ENCODE assay signal across 15 cellular contexts in the genomic region with DNA sequence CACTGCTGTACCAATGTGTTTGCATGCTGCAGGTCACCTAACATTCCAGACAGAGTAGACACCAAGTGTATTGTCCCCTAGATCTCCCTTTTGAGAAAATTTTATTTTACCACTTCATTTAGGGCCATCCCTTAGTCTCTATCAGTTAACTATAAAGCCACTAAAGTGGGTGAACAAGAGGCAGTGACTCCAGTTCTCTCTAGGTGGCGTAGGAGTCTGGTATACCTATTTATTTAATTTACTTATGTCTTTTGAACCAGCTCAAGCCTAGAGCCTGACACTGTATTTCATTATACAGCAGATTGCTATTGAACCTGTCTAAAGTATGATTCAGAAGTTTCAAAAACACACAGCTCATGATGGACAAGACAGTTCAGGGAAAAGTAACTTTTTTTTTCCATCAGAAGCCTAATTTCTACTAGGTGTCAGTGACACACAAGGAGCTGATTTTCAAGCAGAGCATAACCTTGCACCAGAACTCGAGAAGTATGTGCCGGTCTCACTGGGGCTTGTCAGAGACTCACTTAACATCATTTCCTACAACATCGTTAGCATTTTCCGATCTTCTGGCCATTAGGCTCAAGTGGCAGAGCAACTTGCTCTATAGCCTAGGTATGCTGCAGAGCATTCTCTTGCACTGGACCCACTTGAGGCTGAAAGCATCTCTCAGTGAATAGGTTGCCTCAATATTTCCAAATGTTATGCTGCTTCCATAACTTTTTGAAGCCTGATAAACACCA.
DNase-seq lines count a peak whose midpoint lies in the region; ATAC-seq and TF ChIP-seq lines count a peak whose summit lies in the region.
"Had no signal": no experiment of that assay in that cellular context is flagged by ENCODE, and none has a peak within 500 bp of the region (broad histone marks: within the 10 kb centered on the region; RNA-seq: fewer than 3 reads in every experiment).

No MANE protein-coding gene starts in this region.

- no peaks in the 10 kb centered on the region for H3K36me3 Mint-ChIP-seq in activated CD8-positive, alpha-beta T cell treated with anti-CD3 and anti-CD28 coated beads, Interleukin-2, amount 10 ng/mL, durations not matched to agents 7 days and 5 days (ENCODE audit: low read depth)
- H3K36me3 Mint-ChIP-seq: activated naive CD4-positive, alpha-beta T cell treated with anti-CD3 and anti-CD28 coated beads, Interleukin-2, amount 50 U/mL, for 72 hours; CD14-positive monocyte had no signal

- H3K36me3 ChIP-seq in A673 (ENCODE audit: insufficient read depth, low read length, poor library complexity, severe bottlenecking) (no peaks in the 10 kb centered on the region), OCI-LY7 (ENCODE audit: insufficient read depth, low read length) (no peaks in the 10 kb centered on the region), hepatocyte (replicated peaks; ENCODE audit: insufficient read depth, low read depth) (no peaks in the 10 kb centered on the region)
- H3K36me3 ChIP-seq: colonic mucosa had no signal

- WGBS in hepatocyte (ENCODE audit: low lambda C conversion rate, missing lambda C conversion rate) = 71% methylated on average over 5 of the region's 5 CpGs

- H3K27me3 ChIP-seq in A673 (replicated peaks; ENCODE audit: insufficient read depth, low read depth, low read length, poor library complexity) (no peaks in the 10 kb centered on the region), hepatocyte (no peaks in the 10 kb centered on the region)
- H3K27me3 ChIP-seq: colonic mucosa had no signal

- no peaks in the 10 kb centered on the region for H4K20me1 ChIP-seq in OCI-LY7 (ENCODE audit: insufficient read depth, low read length)
- H4K20me1 ChIP-seq in hepatocyte (ENCODE audit: insufficient read depth, poor library complexity, severe bottlenecking) = no peaks in the 10 kb centered on the region

- no peaks in the 10 kb centered on the region for H3K9me3 Mint-ChIP-seq in activated CD8-positive, alpha-beta T cell treated with anti-CD3 and anti-CD28 coated beads, Interleukin-2, amount 10 ng/mL, durations not matched to agents 7 days and 5 days (ENCODE audit: insufficient read depth)

- no peak overlapping the region for H3K27ac Mint-ChIP-seq in activated CD8-positive, alpha-beta T cell treated with anti-CD3 and anti-CD28 coated beads, Interleukin-2, amount 10 ng/mL, durations not matched to agents 7 days and 5 days
- H3K27ac Mint-ChIP-seq: activated naive CD4-positive, alpha-beta T cell treated with anti-CD3 and anti-CD28 coated beads, Interleukin-2, amount 50 U/mL, for 72 hours; CD14-positive monocyte had no signal

- CTCF ChIA-PET in A673 (lab: Charles Lee) = no interaction called here
- CTCF ChIA-PET in OCI-LY7 (lab: Charles Lee; ENCODE audit: unreplicated experiment) = interaction anchor here (0.6 kb wide), 1 partner anchor 690 kb away, joined by 3 read pairs; no protein-coding TSS in a partner anchor
- CTCF ChIA-PET in activated CD8-positive, alpha-beta T cell treated with anti-CD3 and anti-CD28 coated beads, Interleukin-2, amount 10 ng/mL, durations not matched to agents 7 days and 5 days (lab: Charles Lee) = no interaction called here

- no peaks in the 10 kb centered on the region for H3K4me1 Mint-ChIP-seq in activated CD8-positive, alpha-beta T cell treated with anti-CD3 and anti-CD28 coated beads, Interleukin-2, amount 10 ng/mL, durations not matched to agents 7 days and 5 days (ENCODE audit: low read depth)
- H3K4me1 Mint-ChIP-seq: CD14-positive monocyte had no signal

- no peaks in the 10 kb centered on the region for H3K79me2 ChIP-seq in OCI-LY7 (ENCODE audit: insufficient read depth, low read depth, low read length)
- no peaks in the 10 kb centered on the region for H3K79me2 ChIP-seq in hepatocyte

- H3K9me3 ChIP-seq in A673 (ENCODE audit: low read depth, low read length, poor library complexity, severe bottlenecking) = no peaks in the 10 kb centered on the region
- no peaks in the 10 kb centered on the region for H3K9me3 ChIP-seq in OCI-LY7 (ENCODE audit: low read length)
- H3K9me3 ChIP-seq in hepatocyte (ENCODE audit: low read depth) = no peaks in the 10 kb centered on the region
- H3K9me3 ChIP-seq: colonic mucosa had no signal

- intact Hi-C loops in A673 (cut with micrococcal nuclease; ENCODE audit: unreplicated experiment) (no loop called here), OCI-LY7 (cut with micrococcal nuclease; ENCODE audit: unreplicated experiment) (loop anchor here (1.0 kb wide), 1 partner anchor 692 kb away; no protein-coding TSS in a partner anchor)

- POLR2A ChIA-PET in A673 (lab: Charles Lee; ENCODE audit: low non-redundant PET) = no interaction called here
- POLR2A ChIA-PET in OCI-LY7 (lab: Charles Lee) = interaction anchor here (1.4 kb wide), 1 partner anchor 98 kb away, joined by 4 read pairs; no protein-coding TSS in a partner anchor
- POLR2A ChIA-PET in activated CD8-positive, alpha-beta T cell treated with anti-CD3 and anti-CD28 coated beads, Interleukin-2, amount 10 ng/mL, durations not matched to agents 7 days and 5 days (lab: Charles Lee) = no interaction called here

- no peak overlapping the region for H3K4me3 Mint-ChIP-seq in activated CD8-positive, alpha-beta T cell treated with anti-CD3 and anti-CD28 coated beads, Interleukin-2, amount 10 ng/mL, durations not matched to agents 7 days and 5 days
- H3K4me3 Mint-ChIP-seq: CD14-positive monocyte had no signal

- no peak overlapping the region for H3K4me2 ChIP-seq in OCI-LY7 (ENCODE audit: low read length)
- H3K4me2 ChIP-seq in hepatocyte = no peak overlapping the region

- no peaks in the 10 kb centered on the region for H3K9me2 ChIP-seq in OCI-LY7 (ENCODE audit: insufficient read depth, low read length)
- no peaks in the 10 kb centered on the region for H3K9me2 ChIP-seq in hepatocyte (replicated peaks; ENCODE audit: insufficient read depth)

- H3K27ac ChIP-seq in A673 (ENCODE audit: low read depth, low read length, poor library complexity, severe bottlenecking) (no peak overlapping the region), OCI-LY7 (ENCODE audit: low read depth, low read length, poor library complexity, severe bottlenecking) (no peak overlapping the region), hepatocyte (no peak overlapping the region)
- H3K27ac ChIP-seq: colonic mucosa had no signal

- 0 out of 2 replicates have a peak, but pooled peaks have one; percentile 25 for TF ChIP-seq CTCF in A673 (conservative IDR thresholded peaks at IDR 0.05; ENCODE audit: low read depth, low read length)
- TF ChIP-seq CTCF in GM12865 (IDR thresholded peaks at IDR 0.05; ENCODE audit: insufficient read depth, low read depth, low read length, missing control alignments) = peak; percentile 8
- peak; percentile 81 for TF ChIP-seq CTCF in OCI-LY7 (conservative IDR thresholded peaks at IDR 0.05; ENCODE audit: low read length)
- peak; percentile 32 for TF ChIP-seq CTCF in hepatocyte (IDR thresholded peaks at IDR 0.05; ENCODE audit: poor library complexity)

- DNase-seq in A673 (ENCODE audit: low spot score) (no peak), GM12865 (ENCODE audit: low read depth) (peak; percentile 10), OCI-LY7 (ENCODE audit: low spot score) (peak; percentile 61), hepatocyte (ENCODE audit: low spot score) (peak; percentile 19), amniotic stem cell (lab: John Stamatoyannopoulos, UW) (no peak), middle frontal gyrus (ENCODE audit: extremely low spot score, low spot score) (no peak)
- DNase-seq in activated CD8-positive, alpha-beta T cell treated with anti-CD3 and anti-CD28 coated beads, Interleukin-2, amount 10 ng/mL, durations not matched to agents 7 days and 5 days = no peak
- DNase-seq: colonic mucosa, KBM-7, left colon, nucleus accumbens, T-helper 1 cell had no signal

- ATAC-seq in activated CD8-positive, alpha-beta T cell treated with anti-CD3 and anti-CD28 coated beads, Interleukin-2, amount 10 ng/mL, durations not matched to agents 7 days and 5 days = no peak
- ATAC-seq in GM19395 (IDR thresholded peaks at IDR 0.05; ENCODE audit: unreplicated experiment) = no peak
- ATAC-seq: activated naive CD4-positive, alpha-beta T cell treated with anti-CD3 and anti-CD28 coated beads, Interleukin-2, amount 50 U/mL, for 72 hours; left colon had no signal

- BruUV-seq in A673 (replicated peaks; lab: Mats Ljungman, UMichigan) (no TSS peak), OCI-LY7 (replicated peaks; lab: Mats Ljungman, UMichigan) (no TSS peak)

- H3K4me1 ChIP-seq in A673 (ENCODE audit: insufficient read depth, low read length, poor library complexity, severe bottlenecking) = no peaks in the 10 kb centered on the region
- H3K4me1 ChIP-seq in OCI-LY7 (ENCODE audit: insufficient read depth, low read length, poor library complexity, severe bottlenecking) = no peaks in the 10 kb centered on the region
- H3K4me1 ChIP-seq in hepatocyte (ENCODE audit: insufficient read depth) = no peaks in the 10 kb centered on the region
- H3K4me1 ChIP-seq: colonic mucosa had no signal

- no peaks in the 10 kb centered on the region for H3K27me3 Mint-ChIP-seq in activated CD8-positive, alpha-beta T cell treated with anti-CD3 and anti-CD28 coated beads, Interleukin-2, amount 10 ng/mL, durations not matched to agents 7 days and 5 days (ENCODE audit: low read depth)

- H2AFZ ChIP-seq in OCI-LY7 (ENCODE audit: low read length) (peak overlapping the region; percentile 36; the same call in 1 of the 2 replicates), hepatocyte (no peak overlapping the region)

- H3K4me3 ChIP-seq in A673 (ENCODE audit: low read depth, low read length, poor library complexity, severe bottlenecking) (no peak overlapping the region), GM12865 (ENCODE audit: low read depth, low read length) (no peak overlapping the region), OCI-LY7 (ENCODE audit: low read depth, low read length, poor library complexity, severe bottlenecking) (no peak overlapping the region), hepatocyte (no peak overlapping the region)
- H3K4me3 ChIP-seq: colonic mucosa had no signal

Comparison
In these comparisons a context has a peak if more than half of its experiments do, and no peak if none do; other contexts are left out.
1. DNase-seq: peak in GM12865 (single experiment), OCI-LY7 (single experiment) and hepatocyte (single experiment); none in A673 (single experiment), amniotic stem cell (single experiment), activated CD8-positive, alpha-beta T cell treated with anti-CD3 and anti-CD28 coated beads, Interleukin-2, amount 10 ng/mL, durations not matched to agents 7 days and 5 days (single experiment) and middle frontal gyrus (single experiment).
2. CTCF ChIP-seq: peak in every context shown above with its lines; median percentile 81 in OCI-LY7; 32 in hepatocyte; 25 in A673; 8 in GM12865.